In the genomic region with DNA sequence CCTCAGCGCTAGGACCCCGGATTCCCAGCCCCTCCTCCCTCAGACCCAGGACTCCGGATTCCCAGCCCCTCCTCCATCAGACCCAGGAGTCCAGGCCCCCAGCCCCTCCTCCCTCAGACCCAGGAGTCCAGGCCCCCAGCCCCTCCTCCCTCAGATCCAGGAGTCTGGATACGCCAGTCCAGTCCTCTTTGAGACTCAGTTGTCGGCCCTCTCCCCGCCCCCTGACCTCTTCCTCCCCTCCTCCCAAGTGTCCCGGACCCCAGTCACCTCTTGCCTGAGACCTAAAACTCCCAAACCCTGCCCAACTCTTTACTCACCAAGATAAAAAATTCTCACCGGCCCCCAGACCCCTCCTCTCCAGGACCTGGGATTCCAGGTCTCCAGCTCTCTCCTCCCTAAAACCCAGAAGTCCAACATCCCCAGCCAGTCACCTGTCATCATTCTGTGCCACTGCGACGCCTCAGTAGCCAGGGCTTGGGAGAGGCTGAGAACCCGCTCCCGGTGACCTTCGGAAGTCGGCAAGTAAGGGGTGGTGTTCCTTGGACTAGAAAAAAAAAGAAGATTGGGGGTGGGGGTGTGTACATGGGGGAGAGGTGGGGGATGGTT, we compare ENCODE assay signal across 9 cellular contexts. TPM values are rescaled to one million over a fixed set of nuclear protein-coding genes. Genes with fewer than 3 reads are reported as not detected.
DNase-seq lines count a peak whose midpoint lies in the region; FAIRE-seq and TF ChIP-seq lines count a peak whose summit lies in the region.
"Had no signal": no experiment of that assay in that cellular context is flagged by ENCODE, and none has a peak within 500 bp of the region (broad histone marks: within the 10 kb centered on the region; RNA-seq: fewer than 3 reads in every experiment).

No MANE protein-coding gene starts in this region.

- H3K56ac ChIP-seq in H1 (replicated peaks; ENCODE audit: insufficient read length, low read depth, low read length), result peak overlapping the region; percentile 65

- H3K9me3 Mint-ChIP-seq in CD8-positive, alpha-beta memory T cell, result no peaks in the 10 kb centered on the region

- H3K4me2 ChIP-seq in Loucy (ENCODE audit: low read depth, low read length, poor library complexity, severe bottlenecking) (peak overlapping the region; percentile 96), H1 (ENCODE audit: insufficient read depth in 1 of 2, low read depth in 2 of 2, low read length in 2 of 2) (peak overlapping the region; percentile 50 to 81), parathyroid adenoma (ENCODE audit: low read length) (peak overlapping the region; percentile 96)

- H3K79me1 ChIP-seq in H1 (ENCODE audit: low read depth, low read length), result no peaks in the 10 kb centered on the region

- POLR2A ChIA-PET in CD8-positive, alpha-beta memory T cell (lab: Charles Lee), result interaction anchor here (1.2 kb wide), 1 partner anchor 192 kb away, joined by 3 read pairs; no protein-coding TSS in a partner anchor
- POLR2A ChIA-PET in H1 (lab: Charles Lee; ENCODE audit: partially characterized antibody), result interaction anchor here (0.6 to 2.5 kb wide), 15 partner anchors 12 to 192 kb away, joined by 3 to 15 read pairs (median 3); a partner anchor contains a TSS

- H3K79me2 ChIP-seq in Loucy (ENCODE audit: insufficient read depth, low read length) (no peaks in the 10 kb centered on the region), H1 (ENCODE audit: control insufficient read depth in 1 of 2, insufficient read depth in 2 of 2, low read length in 2 of 2) (no peaks in the 10 kb centered on the region), parathyroid adenoma (no peaks in the 10 kb centered on the region)

- WGBS in H1 (ENCODE audit: extremely low coverage in 1 of 2, insufficient coverage in 1 of 2, insufficient read length in 1 of 2, insufficient replicate concordance in 2 of 2, low coverage in 1 of 2, low lambda C conversion rate in 2 of 2, missing lambda C conversion rate in 1 of 2), 2 experiments, result 53% methylated on average over 9 of the region's 14 CpGs; no CpG with 5 or more reads in 1 of the 2 experiments

- no peak overlapping the region for H2BK20ac ChIP-seq in H1 (ENCODE audit: low read length)

- H4K20me1 ChIP-seq in Loucy (ENCODE audit: insufficient read depth, low read length, poor library complexity, severe bottlenecking) (no peaks in the 10 kb centered on the region), H1 (replicated peaks in 1 of 2; ENCODE audit: control insufficient read depth in 1 of 2, insufficient read depth in 2 of 2, low read length in 2 of 2) (no peaks in the 10 kb centered on the region)

- peak overlapping the region in 3 of 7 donors; percentile 45 to 57 (median 52) for H3K4me3 Mint-ChIP-seq in CD8-positive, alpha-beta memory T cell

- H3K27me3 Mint-ChIP-seq in CD8-positive, alpha-beta memory T cell, result peaks cover 11 to 16% of the 10 kb centered on the region in 2 donors

- H3K27me3 ChIP-seq in CD8-positive, alpha-beta memory T cell (ENCODE audit: insufficient read depth, low read length, poor library complexity, severe bottlenecking), result peaks cover 8% of the 10 kb centered on the region
- H3K27me3 ChIP-seq in Loucy (ENCODE audit: insufficient read depth, low read length, poor library complexity, severe bottlenecking) (no peaks in the 10 kb centered on the region), H1 (replicated peaks in 1 of 4; ENCODE audit: control insufficient read depth in 3 of 4, extremely low read depth in 1 of 4, insufficient read depth in 3 of 4, low read length in 3 of 4) (no peaks in the 10 kb centered on the region), parathyroid adenoma (ENCODE audit: control insufficient read depth, insufficient read depth, low read length) (no peaks in the 10 kb centered on the region)

- H2BK5ac ChIP-seq in H1 (ENCODE audit: low read depth, low read length), result no peak overlapping the region; the same call in 1 of the 2 replicates

- no peak for FAIRE-seq in H1 (lab: Jason Lieb, UNC)
- FAIRE-seq: K562 had no signal

- peak overlapping the region; percentile 35 for H3K9ac ChIP-seq in Loucy (ENCODE audit: low read depth, low read length, poor library complexity, severe bottlenecking)
- peak overlapping the region in 2 of 4 experiments; percentile 26 to 40; a peak in 5 of 7 replicates for H3K9ac ChIP-seq in H1 (replicated peaks in 1 of 4; ENCODE audit: extremely low read depth in 1 of 4, low read depth in 3 of 4, low read length in 3 of 4)
- no peak overlapping the region for H3K9ac ChIP-seq in parathyroid adenoma

- no peak overlapping the region for H2AK5ac ChIP-seq in H1 (ENCODE audit: low read depth, low read length)

- H3K18ac ChIP-seq in H1 (ENCODE audit: extremely low read depth, low read length), result no peak overlapping the region

- no peak overlapping the region for H2BK12ac ChIP-seq in H1 (ENCODE audit: low read depth, low read length)

- H3K23me2 ChIP-seq in H1 (ENCODE audit: low read depth, low read length), result peaks cover 11% of the 10 kb centered on the region; the same call in 1 of the 2 replicates

- H4K8ac ChIP-seq in H1 (ENCODE audit: extremely low read depth, insufficient read depth, low read length), result peak overlapping the region; percentile 93; the same call in 1 of the 2 replicates

- H3K27ac ChIP-seq in CD8-positive, alpha-beta memory T cell (ENCODE audit: low read depth, low read length), result no peak overlapping the region
- peak overlapping the region; percentile 56; the same call in 1 of the 2 replicates for H3K27ac ChIP-seq in H1 (ENCODE audit: low read depth, low read length)
- H3K27ac ChIP-seq in parathyroid adenoma, result peak overlapping the region; percentile 85

- H2AFZ ChIP-seq in Loucy (ENCODE audit: low read length), result peak overlapping the region; percentile 90
- no peak overlapping the region for H2AFZ ChIP-seq in H1 (ENCODE audit: low read length)
- peak overlapping the region; percentile 93 for H2AFZ ChIP-seq in parathyroid adenoma

- no peak overlapping the region for H3K23ac ChIP-seq in H1 (ENCODE audit: insufficient read length)

- peaks cover 23% of the 10 kb centered on the region for H3K4me1 ChIP-seq in CD8-positive, alpha-beta memory T cell (ENCODE audit: insufficient read depth, low read length)
- peaks cover 16% of the 10 kb centered on the region for H3K4me1 ChIP-seq in Loucy (ENCODE audit: insufficient read depth, low read length, poor library complexity, severe bottlenecking)
- peaks cover 0 to 2% (median 0%) of the 10 kb centered on the region in 4 experiments; a peak in 2 of 7 replicates for H3K4me1 ChIP-seq in H1 (replicated peaks in 1 of 4; ENCODE audit: control insufficient read depth in 3 of 4, insufficient read depth in 4 of 4, low read length in 3 of 4)
- H3K4me1 ChIP-seq in parathyroid adenoma, result no peaks in the 10 kb centered on the region

- H4K91ac ChIP-seq in H1 (replicated peaks; ENCODE audit: insufficient read length, low read length), result no peak overlapping the region

- H3K27ac Mint-ChIP-seq in CD8-positive, alpha-beta memory T cell, result peak overlapping the region in 4 of 8 donors; percentile 5 to 66 (median 35)

- no peak overlapping the region for H3K4ac ChIP-seq in H1 (replicated peaks; ENCODE audit: insufficient read length, low read depth, low read length)

- no peak overlapping the region for H3K14ac ChIP-seq in H1 (ENCODE audit: insufficient read length)

- no peaks in the 10 kb centered on the region for H3K9me3 ChIP-seq in CD8-positive, alpha-beta memory T cell (ENCODE audit: low read length)
- no peaks in the 10 kb centered on the region for H3K9me3 ChIP-seq in Loucy (ENCODE audit: insufficient read depth, low read depth, low read length)
- no peaks in the 10 kb centered on the region for H3K9me3 ChIP-seq in H1 (ENCODE audit: insufficient read depth in 2 of 2, low read depth in 1 of 2, low read length in 1 of 2)
- H3K9me3 ChIP-seq in parathyroid adenoma (ENCODE audit: control insufficient read depth, low read length), result no peaks in the 10 kb centered on the region

- H3K4me1 Mint-ChIP-seq in CD8-positive, alpha-beta memory T cell, result peaks cover 19 to 23% (median 23%) of the 10 kb centered on the region in 3 donors

- no peak for TF ChIP-seq EP300 in H1 (IDR thresholded peaks at IDR 0.05; ENCODE audit: borderline replicate concordance in 1 of 2, low read depth in 2 of 2, low read length in 2 of 2)

- TF ChIP-seq CTCF in Loucy (conservative IDR thresholded peaks at IDR 0.05; ENCODE audit: low read length), result no peak
- no peak for TF ChIP-seq CTCF in H1 (IDR thresholded peaks at IDR 0.05; ENCODE audit: control extremely low read depth in 1 of 3, insufficient read depth in 1 of 3, low read depth in 1 of 3, low read length in 3 of 3)
- no peak for TF ChIP-seq CTCF in parathyroid adenoma (IDR thresholded peaks at IDR 0.05)

- H3K36me3 Mint-ChIP-seq in CD8-positive, alpha-beta memory T cell, result no peaks in the 10 kb centered on the region

- no peaks in the 10 kb centered on the region for H3K36me3 ChIP-seq in CD8-positive, alpha-beta memory T cell (ENCODE audit: insufficient read depth, low read length)
- H3K36me3 ChIP-seq in Loucy (ENCODE audit: insufficient read depth, low read length), result no peaks in the 10 kb centered on the region
- peaks cover 0 to 7% (median 2%) of the 10 kb centered on the region in 4 experiments; a peak in 5 of 8 replicates for H3K36me3 ChIP-seq in H1 (ENCODE audit: control insufficient read depth in 2 of 4, insufficient read depth in 4 of 4, low read length in 3 of 4)
- H3K36me3 ChIP-seq in parathyroid adenoma (ENCODE audit: control insufficient read depth, insufficient read depth, low read length), result no peaks in the 10 kb centered on the region

- no peak overlapping the region for H4K5ac ChIP-seq in H1 (ENCODE audit: insufficient read length, low read depth, low read length)

- no peak for TF ChIP-seq RAD21 in H1 (IDR thresholded peaks at IDR 0.05 in 1 of 2, conservative IDR thresholded peaks at IDR 0.05 in 1 of 2; ENCODE audit: low read depth in 2 of 2, low read length in 2 of 2)

- DNase-seq in CD8-positive, alpha-beta memory T cell, result no peak
- DNase-seq in H1 (ENCODE audit: low read depth in 1 of 2, low spot score in 2 of 2), result peak in 1 of 2 experiments; percentile 58
- no peak for DNase-seq in hippocampal formation (lab: John Stamatoyannopoulos, UW)
- DNase-seq in OCI-M1 (lab: John Stamatoyannopoulos, UW), result no peak
- DNase-seq in HuH-7 (ENCODE audit: low spot score), result no peak
- no peak for DNase-seq in NCI-H128 (lab: John Stamatoyannopoulos, UW; ENCODE audit: unreplicated experiment)

- no peak for TF ChIP-seq POLR2A in H1 (IDR thresholded peaks at IDR 0.05; ENCODE audit: control extremely low read depth in 1 of 2, low read depth in 2 of 2, low read length in 2 of 2)

- no peak overlapping the region for H2BK120ac ChIP-seq in H1 (replicated peaks; ENCODE audit: low read depth, low read length)

- H3K4me3 ChIP-seq in CD8-positive, alpha-beta memory T cell (ENCODE audit: low read length), result peak overlapping the region; percentile 66
- H3K4me3 ChIP-seq in Loucy (ENCODE audit: low read length, poor library complexity, severe bottlenecking) (peak overlapping the region; percentile 73), H1 (ENCODE audit: extremely low read depth in 1 of 4, insufficient read depth in 2 of 4, low read depth in 3 of 4, low read length in 4 of 4) (peak overlapping the region; percentile 42 to 70 (median 53)), parathyroid adenoma (ENCODE audit: low read depth, low read length) (peak overlapping the region; percentile 91)
- H3K4me3 ChIP-seq: K562 had no signal

- H2BK15ac ChIP-seq in H1 (ENCODE audit: low read length), result no peak overlapping the region

- H3F3A ChIP-seq in Loucy (ENCODE audit: low read depth), result no peaks in the 10 kb centered on the region

- H3K9me2 ChIP-seq in Loucy (replicated peaks; ENCODE audit: low read depth, low read length), result no peaks in the 10 kb centered on the region

- CTCF ChIA-PET in CD8-positive, alpha-beta memory T cell (lab: Charles Lee), result interaction anchor here (0.6 to 2.9 kb wide), 8 partner anchors 42 to 219 kb away, joined by 3 to 27 read pairs (median 4); a partner anchor contains a TSS
- CTCF ChIA-PET in H1 (lab: Charles Lee; ENCODE audit: partially characterized antibody), result interaction anchor here (0.6 to 3.3 kb wide), 9 partner anchors 11 to 162 kb away, joined by 3 to 25 read pairs (median 5); no protein-coding TSS in a partner anchor

RNA-seq across cellular contexts. Expression of a gene that starts 1.4 kb away (rescaled TPM):
- under 1 TPM; 0.18 to 0.37 TPM for total RNA-seq in CD8-positive, alpha-beta memory T cell
- polyA plus RNA-seq in CD8-positive, alpha-beta memory T cell, result 1.1 TPM
- total RNA-seq in H1 (2021; fragmentation: NEBNext Ultra II Directional; extraction: Animal tissue kit (Norgen Biotek cat#: 25700)), result 8.4 and 9.7 TPM in 2 replicates
- 25.5 and 32.7 TPM in 2 replicates for polyA plus RNA-seq in H1 (2011; rRNA removed)
- 24.6 TPM for polyA plus RNA-seq in H1 (2011; cell fraction: cytosol; rRNA removed)
- polyA plus RNA-seq in H1 (2011; cell fraction: nucleus; rRNA removed), result 33.3 TPM
- polyA plus RNA-seq in H1 (2012, experiment 1 of 2), result 12.8 to 19.2 TPM (median 18.4 TPM) in 4 replicates
- 18.2 TPM for polyA plus RNA-seq in H1 (2012, experiment 2 of 2)
- 6.1 TPM for polyA plus RNA-seq in H1 (2013, experiment 1 of 2)
- polyA plus RNA-seq in H1 (2013, experiment 2 of 2), result 5.6 TPM
- polyA minus RNA-seq in H1 (2011; rRNA and poly(A)+ RNA removed), result 3.5 and 5.0 TPM in 2 replicates
- polyA minus RNA-seq in H1 (2011; cell fraction: cytosol; rRNA and poly(A)+ RNA removed), result 6.0 TPM
- polyA minus RNA-seq in H1 (2011; cell fraction: nucleus; rRNA and poly(A)+ RNA removed), result 5.5 TPM
- polyA plus RNA-seq: K562 had no signal

RNA-seq across cellular contexts. Expression of a gene that starts 26.9 kb away (rescaled TPM):
- 10 to 100 TPM; 61.9 to 62.6 TPM for total RNA-seq in CD8-positive, alpha-beta memory T cell
- polyA plus RNA-seq in CD8-positive, alpha-beta memory T cell, result 31.8 TPM
- total RNA-seq in H1 (2021; fragmentation: NEBNext Ultra II Directional; extraction: Animal tissue kit (Norgen Biotek cat#: 25700)), result 42.5 and 44.5 TPM in 2 replicates
- 48.7 and 77.3 TPM in 2 replicates for polyA plus RNA-seq in H1 (2011; rRNA removed)
- polyA plus RNA-seq in H1 (2011; cell fraction: cytosol; rRNA removed), result 61.0 TPM
- 97.8 TPM for polyA plus RNA-seq in H1 (2011; cell fraction: nucleus; rRNA removed)
- 33.8 to 48.3 TPM (median 44.2 TPM) in 4 replicates for polyA plus RNA-seq in H1 (2012, experiment 1 of 2)
- 52.5 TPM for polyA plus RNA-seq in H1 (2012, experiment 2 of 2)
- 28.4 TPM for polyA plus RNA-seq in H1 (2013, experiment 1 of 2)
- 25.3 TPM for polyA plus RNA-seq in H1 (2013, experiment 2 of 2)
- 22.1 and 33.4 TPM in 2 replicates for polyA minus RNA-seq in H1 (2011; rRNA and poly(A)+ RNA removed)
- 19.2 TPM for polyA minus RNA-seq in H1 (2011; cell fraction: cytosol; rRNA and poly(A)+ RNA removed)
- 26.0 TPM for polyA minus RNA-seq in H1 (2011; cell fraction: nucleus; rRNA and poly(A)+ RNA removed)

RNA-seq across cellular contexts. Expression of a gene that starts 30.7 kb away (rescaled TPM):
- total RNA-seq in CD8-positive, alpha-beta memory T cell, result 1 to 10 TPM; 2.5 to 4.1 TPM
- polyA plus RNA-seq in CD8-positive, alpha-beta memory T cell, result 2.7 TPM
- 16.8 and 18.0 TPM in 2 replicates for total RNA-seq in H1 (2021; fragmentation: NEBNext Ultra II Directional; extraction: Animal tissue kit (Norgen Biotek cat#: 25700))
- polyA plus RNA-seq in H1 (2011; rRNA removed), result 8.2 and 14.1 TPM in 2 replicates
- 13.2 TPM for polyA plus RNA-seq in H1 (2011; cell fraction: cytosol; rRNA removed)
- 20.7 TPM for polyA plus RNA-seq in H1 (2011; cell fraction: nucleus; rRNA removed)
- 13.4 to 23.3 TPM (median 18.2 TPM) in 4 replicates for polyA plus RNA-seq in H1 (2012, experiment 1 of 2)
- polyA plus RNA-seq in H1 (2012, experiment 2 of 2), result 13.7 TPM
- 10.9 TPM for polyA plus RNA-seq in H1 (2013, experiment 1 of 2)
- polyA plus RNA-seq in H1 (2013, experiment 2 of 2), result 10.1 TPM
- 3.0 and 4.3 TPM in 2 replicates for polyA minus RNA-seq in H1 (2011; rRNA and poly(A)+ RNA removed)
- polyA minus RNA-seq in H1 (2011; cell fraction: cytosol; rRNA and poly(A)+ RNA removed), result 6.8 TPM
- polyA minus RNA-seq in H1 (2011; cell fraction: nucleus; rRNA and poly(A)+ RNA removed), result 7.7 TPM

RNA-seq across cellular contexts. Expression of a gene that starts 34.5 kb away (rescaled TPM):
- total RNA-seq in CD8-positive, alpha-beta memory T cell, result 10 to 100 TPM; 67.1 to 69.3 TPM
- polyA plus RNA-seq in CD8-positive, alpha-beta memory T cell, result 159 TPM
- 12.8 and 14.0 TPM in 2 replicates for total RNA-seq in H1 (2021; fragmentation: NEBNext Ultra II Directional; extraction: Animal tissue kit (Norgen Biotek cat#: 25700))
- 4.1 and 8.6 TPM in 2 replicates for polyA plus RNA-seq in H1 (2011; rRNA removed)
- polyA plus RNA-seq in H1 (2011; cell fraction: cytosol; rRNA removed), result 10.3 TPM
- 11.4 TPM for polyA plus RNA-seq in H1 (2011; cell fraction: nucleus; rRNA removed)
- 12.1 to 14.4 TPM (median 13.1 TPM) in 4 replicates for polyA plus RNA-seq in H1 (2012, experiment 1 of 2)
- polyA plus RNA-seq in H1 (2012, experiment 2 of 2), result 11.5 TPM
- 12.9 TPM for polyA plus RNA-seq in H1 (2013, experiment 1 of 2)
- 13.2 TPM for polyA plus RNA-seq in H1 (2013, experiment 2 of 2)
- 3.2 and 4.8 TPM in 2 replicates for polyA minus RNA-seq in H1 (2011; rRNA and poly(A)+ RNA removed)
- polyA minus RNA-seq in H1 (2011; cell fraction: cytosol; rRNA and poly(A)+ RNA removed), result 5.7 TPM
- polyA minus RNA-seq in H1 (2011; cell fraction: nucleus; rRNA and poly(A)+ RNA removed), result 19.5 TPM
